10 cellular contexts compared by ENCODE assay signal in genomic region chr9:68793605-68794343, GRCh38.
A peak's percentile ranks its signal among the peaks of the same experiment; 100 is the strongest.
DNase-seq lines count a peak whose midpoint lies in the region; ATAC-seq and TF ChIP-seq lines count a peak whose summit lies in the region.
"Had no signal": no experiment of that assay in that cellular context is flagged by ENCODE, and none has a peak within 500 bp of the region (broad histone marks: within the 10 kb centered on the region; RNA-seq: fewer than 3 reads in every experiment).

No MANE protein-coding gene starts in this region.

- ATAC-seq in GM19468 (IDR thresholded peaks at IDR 0.05; ENCODE audit: extremely low read depth, unreplicated experiment) (peak; percentile 81), HG03066 (IDR thresholded peaks at IDR 0.05; ENCODE audit: low read depth, unreplicated experiment) (peak; percentile 88)
- ATAC-seq in activated CD8-positive, alpha-beta T cell treated with anti-CD3 and anti-CD28 coated beads for 36 hours: peak; percentile 74
- no peak for ATAC-seq in natural killer cell treated with Interleukin-12 subunit alpha and Interleukin-12 subunit beta and Interleukin-15 and Interleukin-18, amount 100 ng/mL, for 72 hours

- TF ChIP-seq CTCF in GM13977 (IDR thresholded peaks at IDR 0.05; ENCODE audit: extremely low read depth, insufficient read depth, missing control alignments): no peak
- TF ChIP-seq CTCF in activated CD8-positive, alpha-beta T cell treated with anti-CD3 and anti-CD28 coated beads for 36 hours (IDR thresholded peaks at IDR 0.05): no peak

- intact Hi-C loops in activated CD8-positive, alpha-beta T cell treated with anti-CD3 and anti-CD28 coated beads for 36 hours (cut with micrococcal nuclease): no loop called here

- no peaks in the 10 kb centered on the region for H3K36me3 Mint-ChIP-seq in activated CD8-positive, alpha-beta T cell treated with anti-CD3 and anti-CD28 coated beads for 36 hours (ENCODE audit: low read depth)
- no peaks in the 10 kb centered on the region for H3K36me3 Mint-ChIP-seq in natural killer cell treated with Interleukin-12 subunit alpha and Interleukin-12 subunit beta and Interleukin-15 and Interleukin-18, amount 100 ng/mL, for 72 hours

- CTCF ChIA-PET in activated CD8-positive, alpha-beta T cell treated with anti-CD3 and anti-CD28 coated beads for 36 hours (lab: Charles Lee): no interaction called here

- DNase-seq in GM13977 (ENCODE audit: low spot score): peak; percentile 9
- peak; percentile 30 for DNase-seq in activated CD8-positive, alpha-beta T cell treated with anti-CD3 and anti-CD28 coated beads for 36 hours
- no peak for DNase-seq in natural killer cell treated with Interleukin-12 subunit alpha and Interleukin-12 subunit beta and Interleukin-15 and Interleukin-18, amount 100 ng/mL, for 72 hours (ENCODE audit: low spot score)
- no peak for DNase-seq in COR-L47 (lab: John Stamatoyannopoulos, UW)
- DNase-seq in NCI-H748 treated with DMSO at 0.1 percent for 48 hours (lab: John Stamatoyannopoulos, UW): no peak
- DNase-seq in activated CD4-positive, alpha-beta T cell treated with anti-CD3 and anti-CD28 coated beads for 1 hour: no peak
- DNase-seq: NCI-H1048 had no signal

- in situ Hi-C loops in GM13977 (cut with MboI; ENCODE audit: low pct_unique_long_range_greater_than_20kb, low sequenced_read_pairs, unreplicated experiment): no loop called here

- POLR2A ChIA-PET in activated CD8-positive, alpha-beta T cell treated with anti-CD3 and anti-CD28 coated beads for 36 hours (lab: Charles Lee): interaction anchor here (0.9 to 1.6 kb wide), 2 partner anchors 10 to 14 kb away, joined by 3 to 4 read pairs; a partner anchor contains a TSS

- no peaks in the 10 kb centered on the region for H3K9me3 Mint-ChIP-seq in activated CD8-positive, alpha-beta T cell treated with anti-CD3 and anti-CD28 coated beads for 36 hours
- H3K9me3 Mint-ChIP-seq in natural killer cell treated with Interleukin-12 subunit alpha and Interleukin-12 subunit beta and Interleukin-15 and Interleukin-18, amount 100 ng/mL, for 72 hours: no peaks in the 10 kb centered on the region
- H3K9me3 Mint-ChIP-seq: neural crest cell had no signal

- H3K27ac Mint-ChIP-seq in activated CD8-positive, alpha-beta T cell treated with anti-CD3 and anti-CD28 coated beads for 36 hours: no peak overlapping the region
- H3K27ac Mint-ChIP-seq in natural killer cell treated with Interleukin-12 subunit alpha and Interleukin-12 subunit beta and Interleukin-15 and Interleukin-18, amount 100 ng/mL, for 72 hours: no peak overlapping the region

- H3K4me1 Mint-ChIP-seq in activated CD8-positive, alpha-beta T cell treated with anti-CD3 and anti-CD28 coated beads for 36 hours (ENCODE audit: low read depth): peaks cover 2% of the 10 kb centered on the region
- H3K4me1 Mint-ChIP-seq in natural killer cell treated with Interleukin-12 subunit alpha and Interleukin-12 subunit beta and Interleukin-15 and Interleukin-18, amount 100 ng/mL, for 72 hours (ENCODE audit: low read depth in 2 of 2): no peaks in the 10 kb centered on the region
- H3K4me1 Mint-ChIP-seq: neural crest cell had no signal

- H3K27me3 Mint-ChIP-seq in activated CD8-positive, alpha-beta T cell treated with anti-CD3 and anti-CD28 coated beads for 36 hours: peaks cover 5% of the 10 kb centered on the region
- peaks cover 15 to 22% of the 10 kb centered on the region in 2 donors for H3K27me3 Mint-ChIP-seq in natural killer cell treated with Interleukin-12 subunit alpha and Interleukin-12 subunit beta and Interleukin-15 and Interleukin-18, amount 100 ng/mL, for 72 hours

- H3K4me3 Mint-ChIP-seq in activated CD8-positive, alpha-beta T cell treated with anti-CD3 and anti-CD28 coated beads for 36 hours: no peak overlapping the region
- H3K4me3 Mint-ChIP-seq in natural killer cell treated with Interleukin-12 subunit alpha and Interleukin-12 subunit beta and Interleukin-15 and Interleukin-18, amount 100 ng/mL, for 72 hours: no peak overlapping the region
- H3K4me3 Mint-ChIP-seq: neural crest cell had no signal

Comparison
In these comparisons a context has a peak if more than half of its experiments do, and no peak if none do; other contexts are left out.
1. DNase-seq: peak in GM13977 (single experiment) and activated CD8-positive, alpha-beta T cell treated with anti-CD3 and anti-CD28 coated beads for 36 hours (single experiment); none in natural killer cell treated with Interleukin-12 subunit alpha and Interleukin-12 subunit beta and Interleukin-15 and Interleukin-18, amount 100 ng/mL, for 72 hours (single experiment), COR-L47 (single experiment), NCI-H748 treated with DMSO at 0.1 percent for 48 hours (single experiment) and activated CD4-positive, alpha-beta T cell treated with anti-CD3 and anti-CD28 coated beads for 1 hour (single experiment).
2. ATAC-seq: peak in GM19468 (single experiment), HG03066 (single experiment) and activated CD8-positive, alpha-beta T cell treated with anti-CD3 and anti-CD28 coated beads for 36 hours (single experiment); none in natural killer cell treated with Interleukin-12 subunit alpha and Interleukin-12 subunit beta and Interleukin-15 and Interleukin-18, amount 100 ng/mL, for 72 hours (0 of 2).